17 cellular contexts compared by ENCODE assay signal in the genomic region with DNA sequence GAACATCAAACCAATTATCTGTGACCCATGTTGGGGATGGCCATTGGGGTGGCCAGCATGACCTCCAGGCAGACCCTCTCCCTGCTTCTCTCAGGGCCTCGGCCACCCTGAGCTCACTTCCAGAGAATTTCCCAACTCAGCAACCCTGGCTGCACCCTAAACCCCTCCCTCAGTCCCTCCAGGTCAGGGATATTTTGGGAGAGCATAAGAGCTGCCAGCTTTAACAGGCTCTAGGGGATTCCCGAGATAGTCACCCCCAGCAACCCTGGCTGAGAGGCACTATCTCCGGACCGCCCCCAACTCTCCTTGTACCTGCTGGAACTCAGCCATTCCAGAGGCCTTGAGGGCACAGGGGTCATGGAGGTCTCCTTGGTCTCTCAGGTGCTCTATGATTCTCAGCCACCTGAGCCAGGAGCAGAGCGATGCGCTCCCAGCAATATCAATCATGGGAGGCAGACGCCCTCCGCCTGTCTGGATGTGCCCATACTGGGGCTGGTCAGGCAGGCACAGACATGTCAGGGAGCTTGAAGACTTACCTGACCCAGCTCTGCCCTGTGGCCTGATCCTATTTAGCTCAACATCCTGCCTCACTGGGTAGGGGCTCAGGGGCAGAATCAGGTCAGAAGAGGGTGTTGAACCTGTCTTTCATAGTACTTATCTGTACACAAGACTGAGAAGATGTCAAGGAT. TPM values are rescaled to one million over a fixed set of nuclear protein-coding genes. Genes with fewer than 3 reads are reported as not detected.
DNase-seq lines count a peak whose midpoint lies in the region; ATAC-seq, FAIRE-seq and TF ChIP-seq lines count a peak whose summit lies in the region.
"Had no signal": no experiment of that assay in that cellular context is flagged by ENCODE, and none has a peak within 500 bp of the region (broad histone marks: within the 10 kb centered on the region; RNA-seq: fewer than 3 reads in every experiment).

No MANE protein-coding gene starts in this region.

- peak overlapping the region; percentile 78 for H3K27ac Mint-ChIP-seq in mesothelial cell of epicardium
- H3K27ac Mint-ChIP-seq in activated T-cell treated with anti-CD3 and anti-CD28 coated beads, Interleukin-2, amount 50 U/mL, for 72 hours = no peak overlapping the region

- no peak for TF ChIP-seq POLR2A in esophagus muscularis mucosa (IDR thresholded peaks at IDR 0.05; ENCODE audit: low read depth)
- no peak for TF ChIP-seq POLR2A in stomach (IDR thresholded peaks at IDR 0.05)

- peaks cover 6% of the 10 kb centered on the region for H3K9me3 Mint-ChIP-seq in mesothelial cell of epicardium
- no peaks in the 10 kb centered on the region for H3K9me3 Mint-ChIP-seq in activated T-cell treated with anti-CD3 and anti-CD28 coated beads, Interleukin-2, amount 50 U/mL, for 72 hours

- H3K36me3 Mint-ChIP-seq in mesothelial cell of epicardium = peaks cover 17% of the 10 kb centered on the region
- no peaks in the 10 kb centered on the region for H3K36me3 Mint-ChIP-seq in activated T-cell treated with anti-CD3 and anti-CD28 coated beads, Interleukin-2, amount 50 U/mL, for 72 hours (ENCODE audit: insufficient read depth in 2 of 2)

- DNase-seq in WERI-Rb-1 (peak; percentile 81), esophagus muscularis mucosa (ENCODE audit: extremely low spot score) (no peak), mesothelial cell of epicardium (ENCODE audit: low spot score in 2 of 2, unreplicated experiment in 2 of 2) (no peak), stomach (no peak), small intestine (no peak), 8988T (no peak)
- no peak for DNase-seq in effector CD4-positive, alpha-beta T cell
- DNase-seq in activated T-cell treated with anti-CD3 and anti-CD28 coated beads, Interleukin-2, amount 50 U/mL, for 72 hours = no peak
- DNase-seq: activated effector memory CD4-positive, alpha-beta T cell treated with anti-CD3 and anti-CD28 coated beads, Interleukin-2, amount 50 U/mL, for 16 hours; anterior cingulate cortex; NCI-H1436; NCI-H345; stimulated activated CD4-positive, alpha-beta T cell treated with anti-CD3 and anti-CD28 coated beads, Interleukin-4, amount 100 ng/mL, for 24 hours had no signal

- peaks cover 30% of the 10 kb centered on the region for H3K4me1 Mint-ChIP-seq in mesothelial cell of epicardium
- peaks cover 20% of the 10 kb centered on the region for H3K4me1 Mint-ChIP-seq in activated T-cell treated with anti-CD3 and anti-CD28 coated beads, Interleukin-2, amount 50 U/mL, for 72 hours (ENCODE audit: low read depth)

- H3K36me3 ChIP-seq in WERI-Rb-1 (peaks cover 3% of the 10 kb centered on the region; the same call in 1 of the 2 replicates), esophagus muscularis mucosa (peaks cover 0 to 15% (median 4%) of the 10 kb centered on the region in 4 donors), stomach (peaks cover 0 to 10% (median 7%) of the 10 kb centered on the region in 4 donors), small intestine (ENCODE audit: control insufficient read depth in 2 of 2, insufficient read depth in 2 of 2, low read length in 2 of 2) (no peaks in the 10 kb centered on the region)

- H3K27me3 ChIP-seq in WERI-Rb-1 (ENCODE audit: insufficient read depth, low read depth, severe bottlenecking) = no peaks in the 10 kb centered on the region
- no peaks in the 10 kb centered on the region for H3K27me3 ChIP-seq in esophagus muscularis mucosa
- H3K27me3 ChIP-seq in stomach = no peaks in the 10 kb centered on the region
- no peaks in the 10 kb centered on the region for H3K27me3 ChIP-seq in small intestine (ENCODE audit: control insufficient read depth in 2 of 2, insufficient read depth in 2 of 2, low read length in 2 of 2)
- H3K27me3 ChIP-seq: tibial artery had no signal

- H3K4me1 ChIP-seq in esophagus muscularis mucosa (peaks cover 4 to 27% (median 22%) of the 10 kb centered on the region in 4 donors), stomach (peaks cover 0 to 42% (median 16%) of the 10 kb centered on the region in 4 donors), small intestine (ENCODE audit: control insufficient read depth in 2 of 2, insufficient read depth in 1 of 2, low read depth in 1 of 2, low read length in 1 of 2) (no peaks in the 10 kb centered on the region)
- H3K4me1 ChIP-seq: tibial artery had no signal

- no peak for ATAC-seq in activated T-cell treated with anti-CD3 and anti-CD28 coated beads, Interleukin-2, amount 50 U/mL, for 72 hours (replicated peaks in 1 of 2)

- peak overlapping the region; percentile 78 for H3K27ac ChIP-seq in WERI-Rb-1
- peak overlapping the region; percentile 29 to 63 (median 46) for H3K27ac ChIP-seq in esophagus muscularis mucosa (replicated peaks in 1 of 4)
- peak overlapping the region; percentile 8 to 80 (median 66) for H3K27ac ChIP-seq in stomach
- peak overlapping the region in 1 of 2 donors; percentile 44 for H3K27ac ChIP-seq in small intestine (ENCODE audit: low read depth in 1 of 2, low read length in 1 of 2)
- H3K27ac ChIP-seq: tibial artery had no signal

- no peaks in the 10 kb centered on the region for H3K9me3 ChIP-seq in WERI-Rb-1 (ENCODE audit: severe bottlenecking)
- no peaks in the 10 kb centered on the region for H3K9me3 ChIP-seq in esophagus muscularis mucosa
- no peaks in the 10 kb centered on the region for H3K9me3 ChIP-seq in stomach
- no peaks in the 10 kb centered on the region for H3K9me3 ChIP-seq in small intestine (ENCODE audit: control insufficient read depth, low read depth)
- H3K9me3 ChIP-seq: mucosa of descending colon, tibial artery had no signal

- H3K4me3 Mint-ChIP-seq in mesothelial cell of epicardium = no peak overlapping the region
- H3K4me3 Mint-ChIP-seq in activated T-cell treated with anti-CD3 and anti-CD28 coated beads, Interleukin-2, amount 50 U/mL, for 72 hours = no peak overlapping the region

- no peak for TF ChIP-seq EP300 in esophagus muscularis mucosa (IDR thresholded peaks at IDR 0.05)
- no peak for TF ChIP-seq EP300 in stomach (IDR thresholded peaks at IDR 0.05)

- H3K4me3 ChIP-seq in WERI-Rb-1 (ENCODE audit: low read depth, low read length) (no peak overlapping the region), esophagus muscularis mucosa (no peak overlapping the region), stomach (no peak overlapping the region), small intestine (ENCODE audit: low read depth in 1 of 2, low read length in 2 of 2) (no peak overlapping the region)
- H3K4me3 ChIP-seq: mucosa of descending colon, tibial artery had no signal

- FAIRE-seq in small intestine (lab: Jason Lieb, UNC) = no peak

- TF ChIP-seq CTCF in WERI-Rb-1 (IDR thresholded peaks at IDR 0.05; ENCODE audit: low read depth, low read length) (no peak), esophagus muscularis mucosa (IDR thresholded peaks at IDR 0.05) (no peak), mesothelial cell of epicardium (IDR thresholded peaks at IDR 0.05; ENCODE audit: unreplicated experiment) (no peak), stomach (IDR thresholded peaks at IDR 0.05) (no peak)

- H3K27me3 Mint-ChIP-seq in mesothelial cell of epicardium (ENCODE audit: low read depth) = no peaks in the 10 kb centered on the region
- H3K27me3 Mint-ChIP-seq in activated T-cell treated with anti-CD3 and anti-CD28 coated beads, Interleukin-2, amount 50 U/mL, for 72 hours (ENCODE audit: low read depth) = no peaks in the 10 kb centered on the region

- intact Hi-C loops in esophagus muscularis mucosa (cut with DNase I) (no loop called here), stomach (cut with DNase I; ENCODE audit: low total_unique reads) (no loop called here)

- 32% methylated on average over 2 of the region's 8 CpGs for WGBS in esophagus muscularis mucosa
- 77 to 93% (median 91%) methylated on average over 8 of the region's 8 CpGs for WGBS in stomach, 5 donors
- WGBS in small intestine, 3 donors = 86 to 97% (median 92%) methylated on average over 8 of the region's 8 CpGs

RNA-seq across cellular contexts. Expression of gene CILP, which starts 34.9 kb away (rescaled TPM):
- total RNA-seq in esophagus muscularis mucosa = 100 to 1,000 TPM in 2 of 4 donors, 10 to 100 TPM in 2; 40.4 to 166 (median 93.8) TPM
- 0.95 to 1.3 TPM (median 1.2 TPM) in 3 replicates for total RNA-seq in mesothelial cell of epicardium
- total RNA-seq in stomach = 10 to 100 TPM in 3 of 5 donors, 1 to 10 TPM in 2; 1.8 to 28.7 (median 14.3) TPM
- 1 to 10 TPM in 2 of 3 donors, under 1 TPM in 1; 0.76 to 1.9 (median 1.8) TPM for polyA plus RNA-seq in stomach
- polyA plus RNA-seq in small intestine = 1 to 10 TPM in 1 of 3 donors, under 1 TPM in 2; 0.67 to 8.7 (median 0.81) TPM
- under 1 TPM in 1 of 2 donors, not detected in 1; 0.05 TPM for total RNA-seq in activated T-cell treated with anti-CD3 and anti-CD28 coated beads, Interleukin-2, amount 50 U/mL, for 72 hours
- total RNA-seq: pulmonary artery endothelial cell had no signal

RNA-seq across cellular contexts. Expression of gene PARP16, which starts 40.5 kb away (rescaled TPM):
- 10 to 100 TPM; 11.2 to 19.0 (median 14.6) TPM for total RNA-seq in esophagus muscularis mucosa
- 17.7 to 21.0 TPM (median 18.6 TPM) in 3 replicates for total RNA-seq in mesothelial cell of epicardium
- total RNA-seq in stomach = 10 to 100 TPM in 2 of 5 donors, 1 to 10 TPM in 3; 2.6 to 17.5 (median 6.1) TPM
- polyA plus RNA-seq in stomach = 1 to 10 TPM; 5.3 to 8.6 (median 7.4) TPM
- 1 to 10 TPM; 6.5 to 9.0 (median 8.9) TPM for polyA plus RNA-seq in small intestine
- 10 to 100 TPM; 25.4 to 31.9 TPM for total RNA-seq in activated T-cell treated with anti-CD3 and anti-CD28 coated beads, Interleukin-2, amount 50 U/mL, for 72 hours

RNA-seq across cellular contexts. Expression of gene RNU5A-1, which starts 49.7 kb away (rescaled TPM):
- not detected for total RNA-seq in esophagus muscularis mucosa
- not detected in 3 replicates for total RNA-seq in mesothelial cell of epicardium
- total RNA-seq in stomach = not detected
- not detected for polyA plus RNA-seq in stomach
- polyA plus RNA-seq in small intestine = not detected
- not detected for total RNA-seq in activated T-cell treated with anti-CD3 and anti-CD28 coated beads, Interleukin-2, amount 50 U/mL, for 72 hours
- total RNA-seq: mucosa of descending colon, OCI-LY7, pulmonary artery endothelial cell had no signal

RNA-seq across cellular contexts. Expression of gene RNU5B-1, which starts 58.3 kb away (rescaled TPM):
- total RNA-seq in esophagus muscularis mucosa (not detected), mesothelial cell of epicardium (16.2 to 27.9 TPM (median 19.7 TPM) in 3 replicates), stomach (not detected)
- polyA plus RNA-seq in stomach (not detected), small intestine (not detected)
- total RNA-seq in activated T-cell treated with anti-CD3 and anti-CD28 coated beads, Interleukin-2, amount 50 U/mL, for 72 hours = not detected
- total RNA-seq: OCI-LY7, pulmonary artery endothelial cell had no signal
